ENCODE assay signal across 20 cellular contexts in genomic region chr5:34833991-34834793, GRCh38. TPM values are rescaled to one million over a fixed set of nuclear protein-coding genes. Genes with fewer than 3 reads are reported as not detected.
DNase-seq lines count a peak whose midpoint lies in the region; ATAC-seq, FAIRE-seq and TF ChIP-seq lines count a peak whose summit lies in the region.
"Had no signal": no experiment of that assay in that cellular context is flagged by ENCODE, and none has a peak within 500 bp of the region (broad histone marks: within the 10 kb centered on the region; RNA-seq: fewer than 3 reads in every experiment).

No MANE protein-coding gene starts in this region.

- H3K14ac ChIP-seq in H1 (ENCODE audit: insufficient read length): no peak overlapping the region

- H3K4me1 ChIP-seq in right atrium auricular region (peaks cover 0 to 4% of the 10 kb centered on the region in 2 donors), H1 (replicated peaks in 1 of 4; ENCODE audit: control insufficient read depth in 3 of 4, insufficient read depth in 4 of 4, low read length in 3 of 4) (no peaks in the 10 kb centered on the region), aorta (ENCODE audit: control insufficient read depth in 1 of 2, insufficient read depth in 2 of 2, low read length in 2 of 2) (no peaks in the 10 kb centered on the region), foreskin keratinocyte (no peaks in the 10 kb centered on the region), thyroid gland (peaks cover 0 to 5% of the 10 kb centered on the region in 2 donors)
- H3K4me1 ChIP-seq: SJCRH30 had no signal

- no peak overlapping the region for H3K9ac ChIP-seq in H1 (replicated peaks in 1 of 4; ENCODE audit: extremely low read depth in 1 of 4, low read depth in 3 of 4, low read length in 3 of 4)

- H2BK5ac ChIP-seq in H1 (ENCODE audit: low read depth, low read length): no peak overlapping the region

- no peak overlapping the region for H2AK5ac ChIP-seq in H1 (ENCODE audit: low read depth, low read length)

- no peak overlapping the region for H2BK20ac ChIP-seq in H1 (ENCODE audit: low read length)

- no peak overlapping the region for H2BK12ac ChIP-seq in H1 (ENCODE audit: low read depth, low read length)

- peak overlapping the region in 1 of 2 donors; percentile 30 for H3K27ac ChIP-seq in right atrium auricular region
- no peak overlapping the region for H3K27ac ChIP-seq in H1 (ENCODE audit: low read depth, low read length)
- H3K27ac ChIP-seq in aorta (ENCODE audit: low read depth in 1 of 2, low read length in 2 of 2): peak overlapping the region in 1 of 2 donors; percentile 14
- no peak overlapping the region for H3K27ac ChIP-seq in foreskin keratinocyte
- H3K27ac ChIP-seq in thyroid gland: no peak overlapping the region
- H3K27ac ChIP-seq: SJCRH30 had no signal

- ATAC-seq in Right ventricle myocardium superior (ENCODE audit: poor library complexity) (peak; percentile 69), aorta (ENCODE audit: low FRiP score) (peak; percentile 37), foreskin keratinocyte (no peak)
- ATAC-seq: CD8-positive, alpha-beta T cell; stimulated activated memory B cell treated with anti-CD40 and anti-IgM and Interleukin-4, amounts not matched to agents 10 μg/mL and 1 μg/mL and 100 μg/mL, for 72 hours had no signal

- TF ChIP-seq EP300 in H1 (IDR thresholded peaks at IDR 0.05; ENCODE audit: borderline replicate concordance in 1 of 2, low read depth in 2 of 2, low read length in 2 of 2): no peak

- peak; percentile 7 to 33; a peak in 3 of 4 replicates for TF ChIP-seq RAD21 in H1 (IDR thresholded peaks at IDR 0.05 in 1 of 2, conservative IDR thresholded peaks at IDR 0.05 in 1 of 2; ENCODE audit: low read depth in 2 of 2, low read length in 2 of 2)

- no peak overlapping the region for H2BK15ac ChIP-seq in H1 (ENCODE audit: low read length)

- DNase-seq in Right ventricle myocardium superior: no peak
- DNase-seq in right atrium auricular region (ENCODE audit: low spot score): no peak
- peak in 1 of 2 experiments; percentile 10 for DNase-seq in H1 (ENCODE audit: low read depth in 1 of 2, low spot score in 2 of 2)
- peak; percentile 68 for DNase-seq in iris pigment epithelial cell (ENCODE audit: low read depth)
- no peak for DNase-seq in aorta
- DNase-seq in foreskin keratinocyte: no peak
- no peak for DNase-seq in thyroid gland
- DNase-seq in MG63: no peak
- DNase-seq: activated CD4-positive, alpha-beta T cell treated with anti-CD3 and anti-CD28 coated beads for 4 hours; activated T-cell treated with anti-CD3 and anti-CD28 coated beads, Interleukin-2, amount 50 U/mL, for 24 hours; CD8-positive, alpha-beta T cell; cerebellar nuclear complex; kidney glomerular epithelial cell; NCI-H1092; NK-92 treated with Interleukin-12 subunit alpha and Interleukin-12 subunit beta, amount 100 ng/mL, for 24 hours; SJCRH30; T1000 had no signal

- H3K27me3 ChIP-seq in right atrium auricular region (no peaks in the 10 kb centered on the region), H1 (replicated peaks in 1 of 4; ENCODE audit: control insufficient read depth in 3 of 4, extremely low read depth in 1 of 4, insufficient read depth in 3 of 4, low read length in 3 of 4) (no peaks in the 10 kb centered on the region), aorta (ENCODE audit: control insufficient read depth in 1 of 2, insufficient read depth in 2 of 2, low read length in 1 of 2) (no peaks in the 10 kb centered on the region), foreskin keratinocyte (no peaks in the 10 kb centered on the region), thyroid gland (no peaks in the 10 kb centered on the region), MG63 (no peaks in the 10 kb centered on the region)
- H3K27me3 ChIP-seq: SJCRH30 had no signal

- H4K5ac ChIP-seq in H1 (ENCODE audit: insufficient read length, low read depth, low read length): no peak overlapping the region

- CTCF ChIA-PET in H1 (lab: Charles Lee; ENCODE audit: partially characterized antibody): interaction anchor here (0.7 to 1.6 kb wide), 6 partner anchors 11 to 72 kb away, joined by 3 to 4 read pairs (median 3); no protein-coding TSS in a partner anchor

- no peaks in the 10 kb centered on the region for H3K79me2 ChIP-seq in H1 (ENCODE audit: control insufficient read depth in 1 of 2, insufficient read depth in 2 of 2, low read length in 2 of 2)

- H3K9me3 ChIP-seq in right atrium auricular region (no peaks in the 10 kb centered on the region), H1 (ENCODE audit: insufficient read depth in 2 of 2, low read depth in 1 of 2, low read length in 1 of 2) (peaks cover 2 to 3% of the 10 kb centered on the region in 2 experiments; a peak in 2 of 4 replicates), aorta (ENCODE audit: control insufficient read depth, low read length) (no peaks in the 10 kb centered on the region), thyroid gland (no peaks in the 10 kb centered on the region), MG63 (no peaks in the 10 kb centered on the region)
- H3K9me3 ChIP-seq: SJCRH30 had no signal

- peak; percentile 13 to 37; a peak in 2 of 3 replicates for TF ChIP-seq POLR2A in H1 (IDR thresholded peaks at IDR 0.05; ENCODE audit: control extremely low read depth in 1 of 2, low read depth in 2 of 2, low read length in 2 of 2)
- TF ChIP-seq POLR2A in thyroid gland (IDR thresholded peaks at IDR 0.05): no peak

- no peak for TF ChIP-seq CTCF in right atrium auricular region (IDR thresholded peaks at IDR 0.05)
- peak in 1 of 3 experiments; percentile 4; a peak in 2 of 4 replicates for TF ChIP-seq CTCF in H1 (IDR thresholded peaks at IDR 0.05; ENCODE audit: control extremely low read depth in 1 of 3, insufficient read depth in 1 of 3, low read depth in 1 of 3, low read length in 3 of 3)
- TF ChIP-seq CTCF in foreskin keratinocyte (conservative IDR thresholded peaks at IDR 0.05): no peak
- TF ChIP-seq CTCF in thyroid gland (IDR thresholded peaks at IDR 0.05): no peak

- no peak overlapping the region for H3K23ac ChIP-seq in H1 (ENCODE audit: insufficient read length)

- H3K4me3 ChIP-seq in right atrium auricular region: no peak overlapping the region
- H3K4me3 ChIP-seq in H1 (ENCODE audit: extremely low read depth in 1 of 4, insufficient read depth in 2 of 4, low read depth in 3 of 4, low read length in 4 of 4): no peak overlapping the region
- H3K4me3 ChIP-seq in aorta (ENCODE audit: low read length in 2 of 2): no peak overlapping the region
- H3K4me3 ChIP-seq in thyroid gland (replicated peaks in 1 of 3): no peak overlapping the region
- no peak overlapping the region for H3K4me3 ChIP-seq in MG63
- H3K4me3 ChIP-seq: SJCRH30 had no signal

- 85% methylated on average over 9 of the region's 9 CpGs; no CpG with 5 or more reads in 1 of the 2 experiments for WGBS in H1 (ENCODE audit: extremely low coverage in 1 of 2, insufficient coverage in 1 of 2, insufficient read length in 1 of 2, insufficient replicate concordance in 2 of 2, low coverage in 1 of 2, low lambda C conversion rate in 2 of 2, missing lambda C conversion rate in 1 of 2), 2 experiments
- 81 to 83% methylated on average over 9 of the region's 9 CpGs for WGBS in aorta, 2 donors
- WGBS in thyroid gland, 2 donors: 84 to 87% methylated on average over 9 of the region's 9 CpGs

- POLR2A ChIA-PET in H1 (lab: Charles Lee; ENCODE audit: partially characterized antibody): interaction anchor here (1.0 to 1.5 kb wide), 4 partner anchors 11 to 81 kb away, joined by 3 to 4 read pairs (median 4); partner anchors contain the start of genes BRIX1 and RAD1

- H3K56ac ChIP-seq in H1 (replicated peaks; ENCODE audit: insufficient read length, low read depth, low read length): no peak overlapping the region

- H4K8ac ChIP-seq in H1 (ENCODE audit: extremely low read depth, insufficient read depth, low read length): no peak overlapping the region

- peak; percentile 28 for FAIRE-seq in H1 (lab: Jason Lieb, UNC)
- FAIRE-seq: endometrium had no signal

- H3K36me3 ChIP-seq in right atrium auricular region (no peaks in the 10 kb centered on the region), H1 (ENCODE audit: control insufficient read depth in 2 of 4, insufficient read depth in 4 of 4, low read length in 3 of 4) (peaks cover 6 to 41% (median 29%) of the 10 kb centered on the region in 4 experiments; a peak in 7 of 8 replicates), aorta (ENCODE audit: control insufficient read depth in 1 of 2, insufficient read depth in 2 of 2, low read length in 1 of 2) (peaks cover 0 to 3% of the 10 kb centered on the region in 2 donors), thyroid gland (peaks cover 0 to 6% of the 10 kb centered on the region in 2 donors), MG63 (peaks cover 51% of the 10 kb centered on the region)

- H3K4ac ChIP-seq in H1 (replicated peaks; ENCODE audit: insufficient read length, low read depth, low read length): no peak overlapping the region

- H3K79me1 ChIP-seq in H1 (ENCODE audit: low read depth, low read length): no peaks in the 10 kb centered on the region

- intact Hi-C loops in Right ventricle myocardium superior (cut with DNase I) (no loop called here), aorta (cut with DNase I) (loop anchor here (5.0 to 10.0 kb wide), 2 partner anchors 309 to 312 kb away; no protein-coding TSS in a partner anchor), thyroid gland (cut with DNase I) (loop anchor here (10.0 kb wide), 1 partner anchor 309 kb away; no protein-coding TSS in a partner anchor)

- H2BK120ac ChIP-seq in H1 (replicated peaks; ENCODE audit: low read depth, low read length): no peak overlapping the region

- H3K18ac ChIP-seq in H1 (ENCODE audit: extremely low read depth, low read length): no peak overlapping the region

- no peak overlapping the region for H2AFZ ChIP-seq in H1 (ENCODE audit: low read length)

- H4K20me1 ChIP-seq in H1 (replicated peaks in 1 of 2; ENCODE audit: control insufficient read depth in 1 of 2, insufficient read depth in 2 of 2, low read length in 2 of 2): no peaks in the 10 kb centered on the region

- H4K91ac ChIP-seq in H1 (replicated peaks; ENCODE audit: insufficient read length, low read length): no peak overlapping the region

- H3K4me2 ChIP-seq in H1 (ENCODE audit: insufficient read depth in 1 of 2, low read depth in 2 of 2, low read length in 2 of 2): no peak overlapping the region

- no peaks in the 10 kb centered on the region for H3K23me2 ChIP-seq in H1 (ENCODE audit: low read depth, low read length)

RNA-seq across cellular contexts. Expression of gene TTC23L, which starts 4.8 kb away (rescaled TPM):
- total RNA-seq in Right ventricle myocardium superior (not detected), right atrium auricular region (under 1 TPM in 1 of 2 donors, not detected in 1; 0.28 TPM), aorta (under 1 TPM; 0.62 to 0.72 TPM), foreskin keratinocyte (0.14 TPM in 1 of 2 replicates, not detected in the other), thyroid gland (1 to 10 TPM in 1 of 4 donors, under 1 TPM in 3; 0.45 to 7.1 (median 0.75) TPM)
- 1.2 and 2.4 TPM in 2 replicates for total RNA-seq in H1 (2021; fragmentation: NEBNext Ultra II Directional; extraction: Animal tissue kit (Norgen Biotek cat#: 25700))
- polyA plus RNA-seq in H1 (2011; rRNA removed) (0.39 and 1.1 TPM in 2 replicates), aorta (1 to 10 TPM in 1 of 2 donors, not detected in 1; 6.1 TPM), foreskin keratinocyte (not detected in 2 replicates)
- 1.2 TPM for polyA plus RNA-seq in H1 (2011; cell fraction: cytosol; rRNA removed)
- polyA plus RNA-seq in H1 (2011; cell fraction: nucleus; rRNA removed): 1.9 TPM
- polyA plus RNA-seq in H1 (2012, experiment 1 of 2): 1.3 to 1.7 TPM (median 1.3 TPM) in 4 replicates
- polyA plus RNA-seq in H1 (2012, experiment 2 of 2): 0.05 TPM
- polyA plus RNA-seq in H1 (2013, experiment 1 of 2): 1.7 TPM
- polyA plus RNA-seq in H1 (2013, experiment 2 of 2): 1.7 TPM
- 1.0 and 3.0 TPM in 2 replicates for polyA minus RNA-seq in H1 (2011; rRNA and poly(A)+ RNA removed)
- polyA minus RNA-seq in H1 (2011; cell fraction: cytosol; rRNA and poly(A)+ RNA removed): 1.1 TPM
- polyA minus RNA-seq in H1 (2011; cell fraction: nucleus; rRNA and poly(A)+ RNA removed): 2.5 TPM
- not detected in 2 replicates for total RNA-seq in MG63 (2014; rRNA removed; shearing (Covaris generic); ENCODE audit: low replicate concordance)
- total RNA-seq: CD8-positive, alpha-beta T cell; omental fat pad; SJCRH30 had no signal

Comparison
In these comparisons a context has a peak if more than half of its experiments do, and no peak if none do; other contexts are left out.
1. POLR2A ChIP-seq: peak in H1 (2 of 2); none in thyroid gland (0 of 2).